ENCODE assay signal across 1 cellular context in the genomic region with DNA sequence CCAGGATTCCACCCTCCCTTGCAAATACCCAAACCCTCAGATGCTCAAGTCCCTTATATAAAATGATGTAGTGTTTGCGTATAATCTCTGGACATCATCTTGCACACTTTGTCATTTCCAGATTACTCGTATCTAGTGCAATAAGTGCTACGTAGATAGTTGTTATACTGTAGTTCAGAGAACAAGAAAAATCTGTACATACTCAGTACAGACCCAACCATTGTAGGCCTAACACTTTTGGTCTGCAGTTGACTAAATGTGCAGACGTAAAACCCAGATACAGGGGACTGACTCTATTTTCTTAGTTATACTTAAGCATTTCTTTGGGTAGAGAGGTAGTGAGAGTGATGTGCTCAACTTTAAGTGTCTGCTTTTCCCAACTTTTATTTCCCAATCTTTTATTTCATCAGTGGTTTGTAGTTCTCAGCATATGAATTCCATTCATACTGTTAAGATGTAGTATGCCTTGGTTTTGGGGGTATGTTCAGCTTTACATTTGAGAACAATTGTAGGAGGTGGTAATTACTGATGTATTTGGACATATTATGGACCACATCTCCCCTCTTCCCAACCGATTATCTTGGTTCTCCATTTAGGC.
TF ChIP-seq lines count a peak whose summit lies in the region.

No MANE protein-coding gene starts in this region.

TF ChIP-seq in IMR-90, 13 proteins besides CTCF, POLR2A, EP300 and RAD21:
- TF ChIP-seq MAZ (IDR thresholded peaks at IDR 0.05; ENCODE audit: borderline replicate concordance, low read depth, low read length), result no peak
- no peak for TF ChIP-seq MXI1 (IDR thresholded peaks at IDR 0.05; ENCODE audit: borderline replicate concordance, low read depth, low read length)
- no peak for TF ChIP-seq CEBPB (IDR thresholded peaks at IDR 0.05; ENCODE audit: low read depth, low read length)
- TF ChIP-seq BHLHE40 (IDR thresholded peaks at IDR 0.05; ENCODE audit: low read depth, low read length), result no peak
- TF ChIP-seq, protein P1, sequence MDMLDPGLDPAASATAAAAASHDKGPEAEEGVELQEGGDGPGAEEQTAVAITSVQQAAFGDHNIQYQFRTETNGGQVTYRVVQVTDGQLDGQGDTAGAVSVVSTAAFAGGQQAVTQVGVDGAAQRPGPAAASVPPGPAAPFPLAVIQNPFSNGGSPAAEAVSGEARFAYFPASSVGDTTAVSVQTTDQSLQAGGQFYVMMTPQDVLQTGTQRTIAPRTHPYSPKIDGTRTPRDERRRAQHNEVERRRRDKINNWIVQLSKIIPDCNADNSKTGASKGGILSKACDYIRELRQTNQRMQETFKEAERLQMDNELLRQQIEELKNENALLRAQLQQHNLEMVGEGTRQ (IDR thresholded peaks at IDR 0.05; ENCODE audit: low read depth, low read length), result no peak
- no peak for TF ChIP-seq FOS (IDR thresholded peaks at IDR 0.05; ENCODE audit: low read depth, low read length)
- no peak for TF ChIP-seq RCOR1 (IDR thresholded peaks at IDR 0.05; ENCODE audit: insufficient replicate concordance, low read length)
- no peak for TF ChIP-seq CHD1 (IDR thresholded peaks at IDR 0.05; ENCODE audit: low read depth, low read length)
- TF ChIP-seq SMC3 (IDR thresholded peaks at IDR 0.05; ENCODE audit: low read depth, low read length), result no peak
- no peak for TF ChIP-seq RFX5 (IDR thresholded peaks at IDR 0.05; ENCODE audit: low read depth, low read length)
- no peak for TF ChIP-seq NFE2L2 (IDR thresholded peaks at IDR 0.05; ENCODE audit: low read depth, low read length)
- TF ChIP-seq, protein P2, sequence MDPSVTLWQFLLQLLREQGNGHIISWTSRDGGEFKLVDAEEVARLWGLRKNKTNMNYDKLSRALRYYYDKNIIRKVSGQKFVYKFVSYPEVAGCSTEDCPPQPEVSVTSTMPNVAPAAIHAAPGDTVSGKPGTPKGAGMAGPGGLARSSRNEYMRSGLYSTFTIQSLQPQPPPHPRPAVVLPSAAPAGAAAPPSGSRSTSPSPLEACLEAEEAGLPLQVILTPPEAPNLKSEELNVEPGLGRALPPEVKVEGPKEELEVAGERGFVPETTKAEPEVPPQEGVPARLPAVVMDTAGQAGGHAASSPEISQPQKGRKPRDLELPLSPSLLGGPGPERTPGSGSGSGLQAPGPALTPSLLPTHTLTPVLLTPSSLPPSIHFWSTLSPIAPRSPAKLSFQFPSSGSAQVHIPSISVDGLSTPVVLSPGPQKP (IDR thresholded peaks at IDR 0.05; ENCODE audit: borderline replicate concordance, low read depth, low read length), result no peak
- TF ChIP-seq MAFK (IDR thresholded peaks at IDR 0.05; ENCODE audit: low read depth, low read length), result no peak
